In genomic region chr7:129066290-129067131, GRCh38 we compare ENCODE assay signal across 12 cellular contexts. TPM values are rescaled to one million over a fixed set of nuclear protein-coding genes. Genes with fewer than 3 reads are reported as not detected.
DNase-seq lines count a peak whose midpoint lies in the region; ATAC-seq, FAIRE-seq and TF ChIP-seq lines count a peak whose summit lies in the region.
"Had no signal": no experiment of that assay in that cellular context is flagged by ENCODE, and none has a peak within 500 bp of the region (broad histone marks: within the 10 kb centered on the region; RNA-seq: fewer than 3 reads in every experiment).

No MANE protein-coding gene starts in this region.

- TF ChIP-seq CTCF in endodermal cell (conservative IDR thresholded peaks at IDR 0.05) (no peak), neural crest cell (conservative IDR thresholded peaks at IDR 0.05) (no peak), endothelial cell (IDR thresholded peaks at IDR 0.05; ENCODE audit: unreplicated experiment) (no peak), gastrocnemius medialis (IDR thresholded peaks at IDR 0.05 in 4 of 5, conservative IDR thresholded peaks at IDR 0.05 in 1 of 5) (no peak)

- TF ChIP-seq POLR2A in GM18951 (IDR thresholded peaks at IDR 0.05; ENCODE audit: extremely low read depth, insufficient read depth, insufficient read length): peak; percentile 30
- TF ChIP-seq POLR2A in GM12892 (IDR thresholded peaks at IDR 0.05; ENCODE audit: low read depth, low read length): no peak
- TF ChIP-seq POLR2A in gastrocnemius medialis (IDR thresholded peaks at IDR 0.05): no peak

- 81 to 84% methylated on average over 8 to 11 of the region's 11 CpGs for WGBS in endodermal cell (ENCODE audit: insufficient coverage in 1 of 2, insufficient read length in 1 of 2), 2 experiments

- peaks cover 6% of the 10 kb centered on the region for H3K27me3 Mint-ChIP-seq in endodermal cell (ENCODE audit: insufficient read depth)
- peaks cover 39% of the 10 kb centered on the region for H3K27me3 Mint-ChIP-seq in neural crest cell (ENCODE audit: low read depth)
- H3K27me3 Mint-ChIP-seq in endothelial cell (ENCODE audit: unreplicated experiment): no peaks in the 10 kb centered on the region
- peaks cover 31% of the 10 kb centered on the region for H3K27me3 Mint-ChIP-seq in T-helper 17 cell

- H3K36me3 Mint-ChIP-seq in endodermal cell (ENCODE audit: low read depth) (no peaks in the 10 kb centered on the region), neural crest cell (ENCODE audit: low read depth) (no peaks in the 10 kb centered on the region), endothelial cell (ENCODE audit: low read depth, unreplicated experiment) (no peaks in the 10 kb centered on the region), T-helper 17 cell (ENCODE audit: low read depth) (peaks cover 4% of the 10 kb centered on the region)

- H3K9ac ChIP-seq in endodermal cell (ENCODE audit: extremely low read depth, low read length, poor library complexity, severe bottlenecking): no peak overlapping the region

- peak; percentile 66 for DNase-seq in NCI-H226
- DNase-seq in endodermal cell: peak; percentile 77
- no peak for DNase-seq in neural crest cell (ENCODE audit: low read depth, low spot score)
- DNase-seq in GM12892 (ENCODE audit: insufficient read length): no peak
- DNase-seq in endothelial cell (ENCODE audit: low spot score): no peak
- DNase-seq in T-helper 17 cell: no peak
- no peak for DNase-seq in gastrocnemius medialis
- DNase-seq: activated naive CD8-positive, alpha-beta T cell treated with anti-CD3 and anti-CD28 coated beads, Interleukin-2, amount 10 ng/mL, durations not matched to agents 7 days and 5 days; NCI-H2029 treated with DMSO at 0.1 percent for 48 hours; spleen had no signal

- in situ Hi-C loops in GM18951 (cut with MboI; ENCODE audit: low sequenced_read_pairs, unreplicated experiment) (no loop called here), gastrocnemius medialis (cut with MboI; ENCODE audit: low sequenced_read_pairs in 4 of 4) (no loop called here)

- H3K9me3 ChIP-seq in endodermal cell (ENCODE audit: control insufficient read depth, low read length) (peaks cover 6% of the 10 kb centered on the region), T-helper 17 cell (ENCODE audit: control insufficient read depth, low read length, poor library complexity, severe bottlenecking) (no peaks in the 10 kb centered on the region), gastrocnemius medialis (no peaks in the 10 kb centered on the region)

- ATAC-seq in T-helper 17 cell: no peak
- ATAC-seq in gastrocnemius medialis: no peak

- H3K4me1 Mint-ChIP-seq in endodermal cell: peaks cover 10% of the 10 kb centered on the region
- peaks cover 3% of the 10 kb centered on the region for H3K4me1 Mint-ChIP-seq in neural crest cell
- H3K4me1 Mint-ChIP-seq in endothelial cell (ENCODE audit: unreplicated experiment): peaks cover 7% of the 10 kb centered on the region
- H3K4me1 Mint-ChIP-seq in T-helper 17 cell: no peaks in the 10 kb centered on the region

- H3K36me3 ChIP-seq in endodermal cell (ENCODE audit: control insufficient read depth, insufficient read depth, low read length) (no peaks in the 10 kb centered on the region), gastrocnemius medialis (no peaks in the 10 kb centered on the region)
- H3K36me3 ChIP-seq: spleen had no signal

- H3K9me3 Mint-ChIP-seq in endodermal cell (peaks cover 19% of the 10 kb centered on the region), neural crest cell (peaks cover 2% of the 10 kb centered on the region), endothelial cell (ENCODE audit: unreplicated experiment) (no peaks in the 10 kb centered on the region)
- H3K9me3 Mint-ChIP-seq: activated naive CD8-positive, alpha-beta T cell treated with anti-CD3 and anti-CD28 coated beads, Interleukin-2, amount 10 ng/mL, durations not matched to agents 7 days and 5 days had no signal

- FAIRE-seq in GM12892 (lab: Jason Lieb, UNC): no peak

- no peaks in the 10 kb centered on the region for H3K4me1 ChIP-seq in endodermal cell (ENCODE audit: control insufficient read depth, insufficient read depth, low read length)
- no peaks in the 10 kb centered on the region for H3K4me1 ChIP-seq in gastrocnemius medialis

- intact Hi-C loops in gastrocnemius medialis (cut with DNase I; ENCODE audit: low total_unique reads): no loop called here

- H3K27ac Mint-ChIP-seq in endodermal cell (peak overlapping the region; percentile 77), neural crest cell (ENCODE audit: unreplicated experiment) (peak overlapping the region; percentile 48), endothelial cell (ENCODE audit: unreplicated experiment) (no peak overlapping the region), T-helper 17 cell (no peak overlapping the region)
- H3K27ac Mint-ChIP-seq: activated naive CD8-positive, alpha-beta T cell treated with anti-CD3 and anti-CD28 coated beads, Interleukin-2, amount 10 ng/mL, durations not matched to agents 7 days and 5 days had no signal

- H3K27ac ChIP-seq in endodermal cell (ENCODE audit: low read depth, low read length) (no peak overlapping the region), gastrocnemius medialis (no peak overlapping the region)
- H3K27ac ChIP-seq: spleen, VCaP had no signal

- H3K4me3 ChIP-seq in endodermal cell (ENCODE audit: low read length): no peak overlapping the region
- H3K4me3 ChIP-seq in gastrocnemius medialis: no peak overlapping the region
- H3K4me3 ChIP-seq: spleen had no signal

- H3K27me3 ChIP-seq in endodermal cell (ENCODE audit: control insufficient read depth, insufficient read depth, low read length, poor library complexity, severe bottlenecking) (no peaks in the 10 kb centered on the region), gastrocnemius medialis (peaks cover 0 to 3% (median 0%) of the 10 kb centered on the region in 3 donors)

- no peak overlapping the region for H3K4me3 Mint-ChIP-seq in endodermal cell
- no peak overlapping the region for H3K4me3 Mint-ChIP-seq in neural crest cell
- no peak overlapping the region for H3K4me3 Mint-ChIP-seq in endothelial cell (ENCODE audit: unreplicated experiment)
- H3K4me3 Mint-ChIP-seq in T-helper 17 cell: no peak overlapping the region
- H3K4me3 Mint-ChIP-seq: activated naive CD8-positive, alpha-beta T cell treated with anti-CD3 and anti-CD28 coated beads, Interleukin-2, amount 10 ng/mL, durations not matched to agents 7 days and 5 days had no signal

RNA-seq across cellular contexts. Expression of gene TNPO3, which starts 11.6 kb away (rescaled TPM):
- total RNA-seq in endodermal cell (10 to 100 TPM; 68.0 to 73.1 TPM), neural crest cell (67.5 and 68.7 TPM in 2 replicates), endothelial cell (ENCODE audit: unreplicated experiment) (42.6 TPM), T-helper 17 cell (10 to 100 TPM; 29.1 to 29.2 TPM), gastrocnemius medialis (10 to 100 TPM; 39.1 to 50.9 (median 50.5) TPM)
- 60.2 TPM for polyA plus RNA-seq in endodermal cell (2013, experiment 1 of 2)
- polyA plus RNA-seq in endodermal cell (2013, experiment 2 of 2): 55.3 TPM
- polyA plus RNA-seq in GM12892 (2012; ENCODE audit: missing spikeins): 40.8 TPM

Comparison
In these comparisons a context has a peak if more than half of its experiments do, and no peak if none do; other contexts are left out.
1. DNase-seq: peak in NCI-H226 (single experiment) and endodermal cell (single experiment); none in neural crest cell (single experiment), GM12892 (single experiment), endothelial cell (single experiment), T-helper 17 cell (0 of 3) and gastrocnemius medialis (0 of 2).
2. H3K27ac Mint-ChIP-seq: peak in endodermal cell (single experiment) and neural crest cell (single experiment); none in endothelial cell (single experiment) and T-helper 17 cell (single experiment).